In the genomic region with DNA sequence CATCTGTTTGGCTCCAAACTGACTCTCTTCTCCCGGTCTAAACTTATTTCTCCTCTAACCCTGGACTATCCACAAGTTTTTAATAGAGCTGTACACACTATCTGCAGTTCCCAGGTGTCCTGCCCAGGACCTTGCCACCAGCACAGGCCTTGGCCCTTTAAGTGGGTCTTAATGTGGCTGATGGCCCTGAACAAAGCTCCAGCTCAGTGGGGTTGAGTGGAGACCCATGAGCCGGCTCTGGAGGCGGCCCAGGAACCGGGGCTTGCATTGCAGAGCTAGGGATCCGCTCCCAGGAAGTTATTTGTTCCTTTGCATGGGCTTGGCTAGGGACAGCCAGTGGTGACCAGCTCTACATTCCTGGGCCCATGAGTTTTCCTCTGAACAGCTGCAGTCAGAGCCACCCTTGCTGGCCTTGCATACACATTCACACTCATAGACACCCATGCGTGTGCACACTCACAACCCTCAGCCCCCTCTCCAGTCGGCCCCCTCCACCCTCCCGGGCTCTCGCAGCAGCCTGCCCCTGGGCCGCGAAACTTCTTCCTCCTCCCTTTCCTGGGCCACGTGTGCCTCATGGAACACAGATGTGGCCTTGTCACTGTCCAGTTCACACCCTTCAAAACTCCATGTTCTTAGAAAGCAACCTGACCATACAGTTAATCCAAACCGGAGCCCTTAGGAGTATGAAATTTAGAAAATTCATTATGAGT, we compare ENCODE assay signal across 1 cellular context.
TF ChIP-seq lines count a peak whose summit lies in the region.

No MANE protein-coding gene starts in this region.

TF ChIP-seq in GM23338, 12 proteins besides CTCF, POLR2A, EP300 and RAD21 (continued from another document):
- TF ChIP-seq, protein P1, sequence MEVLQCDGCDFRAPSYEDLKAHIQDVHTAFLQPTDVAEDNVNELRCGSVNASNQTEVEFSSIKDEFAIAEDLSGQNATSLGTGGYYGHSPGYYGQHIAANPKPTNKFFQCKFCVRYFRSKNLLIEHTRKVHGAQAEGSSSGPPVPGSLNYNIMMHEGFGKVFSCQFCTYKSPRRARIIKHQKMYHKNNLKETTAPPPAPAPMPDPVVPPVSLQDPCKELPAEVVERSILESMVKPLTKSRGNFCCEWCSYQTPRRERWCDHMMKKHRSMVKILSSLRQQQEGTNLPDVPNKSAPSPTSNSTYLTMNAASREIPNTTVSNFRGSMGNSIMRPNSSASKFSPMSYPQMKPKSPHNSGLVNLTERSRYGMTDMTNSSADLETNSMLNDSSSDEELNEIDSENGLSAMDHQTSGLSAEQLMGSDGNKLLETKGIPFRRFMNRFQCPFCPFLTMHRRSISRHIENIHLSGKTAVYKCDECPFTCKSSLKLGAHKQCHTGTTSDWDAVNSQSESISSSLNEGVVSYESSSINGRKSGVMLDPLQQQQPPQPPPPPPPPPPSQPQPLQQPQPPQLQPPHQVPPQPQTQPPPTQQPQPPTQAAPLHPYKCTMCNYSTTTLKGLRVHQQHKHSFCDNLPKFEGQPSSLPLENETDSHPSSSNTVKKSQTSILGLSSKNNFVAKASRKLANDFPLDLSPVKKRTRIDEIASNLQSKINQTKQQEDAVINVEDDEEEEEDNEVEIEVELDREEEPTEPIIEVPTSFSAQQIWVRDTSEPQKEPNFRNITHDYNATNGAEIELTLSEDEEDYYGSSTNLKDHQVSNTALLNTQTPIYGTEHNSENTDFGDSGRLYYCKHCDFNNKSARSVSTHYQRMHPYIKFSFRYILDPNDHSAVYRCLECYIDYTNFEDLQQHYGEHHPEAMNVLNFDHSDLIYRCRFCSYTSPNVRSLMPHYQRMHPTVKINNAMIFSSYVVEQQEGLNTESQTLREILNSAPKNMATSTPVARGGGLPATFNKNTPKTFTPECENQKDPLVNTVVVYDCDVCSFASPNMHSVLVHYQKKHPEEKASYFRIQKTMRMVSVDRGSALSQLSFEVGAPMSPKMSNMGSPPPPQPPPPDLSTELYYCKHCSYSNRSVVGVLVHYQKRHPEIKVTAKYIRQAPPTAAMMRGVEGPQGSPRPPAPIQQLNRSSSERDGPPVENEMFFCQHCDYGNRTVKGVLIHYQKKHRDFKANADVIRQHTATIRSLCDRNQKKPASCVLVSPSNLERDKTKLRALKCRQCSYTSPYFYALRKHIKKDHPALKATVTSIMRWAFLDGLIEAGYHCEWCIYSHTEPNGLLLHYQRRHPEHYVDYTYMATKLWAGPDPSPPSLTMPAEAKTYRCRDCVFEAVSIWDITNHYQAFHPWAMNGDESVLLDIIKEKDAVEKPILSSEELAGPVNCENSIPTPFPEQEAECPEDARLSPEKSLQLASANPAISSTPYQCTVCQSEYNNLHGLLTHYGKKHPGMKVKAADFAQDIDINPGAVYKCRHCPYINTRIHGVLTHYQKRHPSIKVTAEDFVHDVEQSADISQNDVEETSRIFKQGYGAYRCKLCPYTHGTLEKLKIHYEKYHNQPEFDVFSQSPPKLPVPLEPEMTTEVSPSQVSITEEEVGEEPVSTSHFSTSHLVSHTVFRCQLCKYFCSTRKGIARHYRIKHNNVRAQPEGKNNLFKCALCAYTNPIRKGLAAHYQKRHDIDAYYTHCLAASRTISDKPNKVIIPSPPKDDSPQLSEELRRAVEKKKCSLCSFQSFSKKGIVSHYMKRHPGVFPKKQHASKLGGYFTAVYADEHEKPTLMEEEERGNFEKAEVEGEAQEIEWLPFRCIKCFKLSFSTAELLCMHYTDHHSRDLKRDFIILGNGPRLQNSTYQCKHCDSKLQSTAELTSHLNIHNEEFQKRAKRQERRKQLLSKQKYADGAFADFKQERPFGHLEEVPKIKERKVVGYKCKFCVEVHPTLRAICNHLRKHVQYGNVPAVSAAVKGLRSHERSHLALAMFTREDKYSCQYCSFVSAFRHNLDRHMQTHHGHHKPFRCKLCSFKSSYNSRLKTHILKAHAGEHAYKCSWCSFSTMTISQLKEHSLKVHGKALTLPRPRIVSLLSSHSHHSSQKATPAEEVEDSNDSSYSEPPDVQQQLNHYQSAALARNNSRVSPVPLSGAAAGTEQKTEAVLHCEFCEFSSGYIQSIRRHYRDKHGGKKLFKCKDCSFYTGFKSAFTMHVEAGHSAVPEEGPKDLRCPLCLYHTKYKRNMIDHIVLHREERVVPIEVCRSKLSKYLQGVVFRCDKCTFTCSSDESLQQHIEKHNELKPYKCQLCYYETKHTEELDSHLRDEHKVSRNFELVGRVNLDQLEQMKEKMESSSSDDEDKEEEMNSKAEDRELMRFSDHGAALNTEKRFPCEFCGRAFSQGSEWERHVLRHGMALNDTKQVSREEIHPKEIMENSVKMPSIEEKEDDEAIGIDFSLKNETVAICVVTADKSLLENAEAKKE (CRISPR knock-in tag; IDR thresholded peaks at IDR 0.05), result no peak
- TF ChIP-seq ZNF331 (CRISPR knock-in tag; IDR thresholded peaks at IDR 0.05; ENCODE audit: low read depth), result no peak
- TF ChIP-seq STAT1 (IDR thresholded peaks at IDR 0.05; ENCODE audit: unreplicated experiment), result no peak
